12 cellular contexts compared by ENCODE assay signal in the genomic region with DNA sequence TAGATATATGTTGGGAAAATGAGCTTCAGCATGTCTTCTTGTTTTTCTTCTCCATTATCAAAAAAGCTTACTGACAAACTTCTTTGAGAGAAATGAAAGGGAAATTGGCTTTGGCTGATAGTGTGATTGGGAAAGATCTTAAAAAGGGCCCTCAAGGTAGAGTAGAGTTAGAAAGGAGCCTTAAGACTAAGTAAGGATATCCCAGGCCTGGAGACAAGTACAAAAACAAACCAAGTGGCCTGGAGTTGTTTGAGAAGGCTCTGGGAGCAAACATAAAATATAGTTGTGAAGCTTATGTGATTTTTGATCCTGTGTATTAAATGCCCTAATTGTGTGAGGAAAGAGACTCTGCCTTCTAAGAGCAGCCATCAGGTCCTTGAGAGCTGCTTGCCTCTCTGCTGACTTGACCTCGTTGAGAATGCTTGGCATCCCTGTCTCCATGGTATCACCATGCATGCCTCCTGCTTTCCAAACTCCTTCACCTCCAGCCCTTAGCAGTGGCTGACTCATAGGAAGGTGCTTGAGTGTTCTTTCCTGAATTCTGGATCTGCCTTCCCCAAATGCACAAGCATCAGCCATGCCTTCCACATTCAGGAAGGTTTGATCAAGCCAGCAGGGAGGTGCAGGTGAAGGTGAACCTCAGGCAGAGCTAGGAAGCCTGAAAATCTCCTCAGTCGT.
DNase-seq lines count a peak whose midpoint lies in the region; ATAC-seq and TF ChIP-seq lines count a peak whose summit lies in the region.
"Had no signal": no experiment of that assay in that cellular context is flagged by ENCODE, and none has a peak within 500 bp of the region (broad histone marks: within the 10 kb centered on the region; RNA-seq: fewer than 3 reads in every experiment).

No MANE protein-coding gene starts in this region.

- CTCF ChIA-PET in AG04450 (lab: Charles Lee): interaction anchor here (1.4 to 1.7 kb wide), 2 partner anchors 15 to 22 kb away, joined by 4 to 8 read pairs; no protein-coding TSS in a partner anchor

- H2AFZ ChIP-seq in Karpas-422 (ENCODE audit: low read length): no peak overlapping the region

- no peaks in the 10 kb centered on the region for H3K27me3 Mint-ChIP-seq in chondrocyte (ENCODE audit: low read depth)

- H3K4me1 Mint-ChIP-seq in chondrocyte (ENCODE audit: low read depth): peaks cover 14% of the 10 kb centered on the region

- no peak overlapping the region for H3K4me3 ChIP-seq in AG04450 (ENCODE audit: low read depth, low read length)
- no peak overlapping the region for H3K4me3 ChIP-seq in Karpas-422 (ENCODE audit: low read length)
- no peak overlapping the region for H3K4me3 ChIP-seq in esophagus squamous epithelium

- H3K27ac ChIP-seq in AG04450 (ENCODE audit: low read depth, low read length) (no peak overlapping the region), Karpas-422 (ENCODE audit: low read length) (no peak overlapping the region), esophagus squamous epithelium (no peak overlapping the region)

- intact Hi-C loops in esophagus squamous epithelium (cut with DNase I): no loop called here

- no peak overlapping the region for H3K4me3 Mint-ChIP-seq in chondrocyte (ENCODE audit: unreplicated experiment)

- WGBS in esophagus squamous epithelium, 2 donors: 14 to 67% methylated on average over 1 to 2 of the region's 2 CpGs

- ATAC-seq in GM21529 (IDR thresholded peaks at IDR 0.05; ENCODE audit: unreplicated experiment): no peak

- H3K4me1 ChIP-seq in Karpas-422 (ENCODE audit: low read length): no peaks in the 10 kb centered on the region
- H3K4me1 ChIP-seq in esophagus squamous epithelium: no peaks in the 10 kb centered on the region

- no peak for TF ChIP-seq POLR2A in esophagus squamous epithelium (IDR thresholded peaks at IDR 0.05)

- peaks cover 31% of the 10 kb centered on the region for H3K36me3 Mint-ChIP-seq in chondrocyte (ENCODE audit: low read depth)

- H3K9me3 ChIP-seq in AG04450 (ENCODE audit: control insufficient read depth, insufficient read depth, low read length): no peaks in the 10 kb centered on the region
- H3K9me3 ChIP-seq in Karpas-422 (ENCODE audit: low read length): no peaks in the 10 kb centered on the region
- H3K9me3 ChIP-seq in esophagus squamous epithelium: no peaks in the 10 kb centered on the region

- H3K36me3 ChIP-seq in Karpas-422 (ENCODE audit: insufficient read depth, low read length) (peaks cover 43% of the 10 kb centered on the region; the same call in 1 of the 2 replicates), esophagus squamous epithelium (peaks cover 8 to 100% (median 28%) of the 10 kb centered on the region in 3 donors)

- no peak overlapping the region for H3K4me2 ChIP-seq in Karpas-422 (ENCODE audit: low read depth, low read length, poor library complexity, severe bottlenecking)

- no peaks in the 10 kb centered on the region for H3K9me3 Mint-ChIP-seq in chondrocyte (ENCODE audit: low read depth)

- H3K9me2 ChIP-seq in Karpas-422 (replicated peaks; ENCODE audit: insufficient read depth, low read length): no peaks in the 10 kb centered on the region

- no peaks in the 10 kb centered on the region for H3K27me3 ChIP-seq in AG04450 (ENCODE audit: control insufficient read depth, insufficient read depth, low read length)
- H3K27me3 ChIP-seq in Karpas-422 (ENCODE audit: low read length): no peaks in the 10 kb centered on the region
- H3K27me3 ChIP-seq in esophagus squamous epithelium: no peaks in the 10 kb centered on the region

- TF ChIP-seq CTCF in AG04450 (IDR thresholded peaks at IDR 0.05; ENCODE audit: low read depth, low read length) (no peak), chondrocyte (IDR thresholded peaks at IDR 0.05) (no peak), esophagus squamous epithelium (IDR thresholded peaks at IDR 0.05) (no peak)

- peak overlapping the region; percentile 29 for H3K27ac Mint-ChIP-seq in chondrocyte (ENCODE audit: unreplicated experiment)

- H3K9ac ChIP-seq in Karpas-422 (ENCODE audit: low read length): no peak overlapping the region

- no peaks in the 10 kb centered on the region for H4K20me1 ChIP-seq in Karpas-422 (ENCODE audit: insufficient read depth, low read depth, low read length)

- DNase-seq in AG04450 (ENCODE audit: low read depth, low spot score) (peak; percentile 20), HCEC 1CT (peak; percentile 37), chondrocyte (ENCODE audit: low spot score) (no peak), islet precursor cell (peak; percentile 83), NCI-H345 (lab: John Stamatoyannopoulos, UW) (no peak), Karpas-422 (no peak), esophagus squamous epithelium (lab: John Stamatoyannopoulos, UW) (no peak)
- DNase-seq: activated T-cell treated with anti-CD3 and anti-CD28 coated beads for 4 hours; cortex of kidney; MM.1S; NK-92 treated with Interleukin-12 subunit alpha and Interleukin-12 subunit beta, amount 100 ng/mL, for 24 hours had no signal

- no peaks in the 10 kb centered on the region for H3K79me2 ChIP-seq in Karpas-422 (ENCODE audit: low read length)

- POLR2A ChIA-PET in AG04450 (lab: Yijun Ruan, JAX): no interaction called here

Comparison
In these comparisons a context has a peak if more than half of its experiments do, and no peak if none do; other contexts are left out.
1. DNase-seq: peak in AG04450 (single experiment), HCEC 1CT (single experiment) and islet precursor cell (single experiment); none in chondrocyte (single experiment), NCI-H345 (single experiment), Karpas-422 (single experiment) and esophagus squamous epithelium (single experiment).